8 cellular contexts compared by ENCODE assay signal in genomic region chr2:99104006-99104405, GRCh38. TPM values are rescaled to one million over a fixed set of nuclear protein-coding genes. Genes with fewer than 3 reads are reported as not detected.
"Had no signal": no experiment of that assay in that cellular context is flagged by ENCODE, and none has a peak within 500 bp of the region (broad histone marks: within the 10 kb centered on the region; RNA-seq: fewer than 3 reads in every experiment).

No MANE protein-coding gene starts in this region.

- H2AFZ ChIP-seq: GM23338 had no signal

- H3K4me3 Mint-ChIP-seq: GM23338, H9 had no signal

- H3K4me3 ChIP-seq: GM23338 had no signal

- FAIRE-seq: H1, H54 had no signal

- H3K27ac ChIP-seq: HL-60 had no signal

- DNase-seq: H9, HCEC 1CT, IMR-90, KBM-7 had no signal

- H3K9me3 Mint-ChIP-seq: GM23338, H9 had no signal

- H3K27ac Mint-ChIP-seq: GM23338, H9 had no signal

- H3K4me1 Mint-ChIP-seq: GM23338, H9 had no signal

- H3K4me2 ChIP-seq: GM23338 had no signal

- ATAC-seq: GM23338 had no signal

RNA-seq across cellular contexts. Expression of gene C2orf15, which starts 37.5 kb away (rescaled TPM):
- polyA plus RNA-seq: IMR-90 had no signal
